8 cellular contexts compared by ENCODE assay signal in genomic region chr2:159921752-159922404, GRCh38. TPM values are rescaled to one million over a fixed set of nuclear protein-coding genes. Genes with fewer than 3 reads are reported as not detected.
DNase-seq lines count a peak whose midpoint lies in the region; ATAC-seq, FAIRE-seq and TF ChIP-seq lines count a peak whose summit lies in the region.

No MANE protein-coding gene starts in this region.

- peaks cover 6% of the 10 kb centered on the region for H3K4me1 ChIP-seq in DND-41 (ENCODE audit: insufficient read depth, low read length)
- no peaks in the 10 kb centered on the region for H3K4me1 ChIP-seq in body of pancreas
- peaks cover 3% of the 10 kb centered on the region for H3K4me1 ChIP-seq in keratinocyte (ENCODE audit: control insufficient read depth, extremely low read depth, insufficient read depth, low read length)

- dilution Hi-C loops in keratinocyte (cut with MboI; ENCODE audit: extremely low pct_ligation_motif_present, low sequenced_read_pairs): no loop called here

- H3K9me1 ChIP-seq in keratinocyte (ENCODE audit: control insufficient read depth, extremely low read depth, insufficient read depth, low read length): no peaks in the 10 kb centered on the region

- DNase-seq in DND-41 (peak; percentile 19), HPDE6-E6E7 (ENCODE audit: extremely low spot score) (peak; percentile 42), T-helper 9 cell (peak; percentile 64), body of pancreas (peak; percentile 68 to 81 (median 73)), keratinocyte (ENCODE audit: low read depth, low spot score) (peak; percentile 13), SW 1271 (lab: John Stamatoyannopoulos, UW) (no peak)
- peak; percentile 62 to 78 for DNase-seq in stimulated activated CD4-positive, alpha-beta T cell treated with anti-CD3 and anti-CD28 coated beads, Interleukin-4, amount 100 ng/mL, for 4 hours

- peak; percentile 71 for ATAC-seq in DND-41 (ENCODE audit: insufficient read depth, low read depth)
- ATAC-seq in GM21423 (IDR thresholded peaks at IDR 0.05; ENCODE audit: unreplicated experiment): peak; percentile 94
- ATAC-seq in body of pancreas: peak; percentile 70

- no peak overlapping the region for H2AFZ ChIP-seq in DND-41 (ENCODE audit: low read depth, low read length)
- H2AFZ ChIP-seq in keratinocyte (ENCODE audit: control insufficient read depth, low read length): peak overlapping the region; percentile 53

- intact Hi-C loops in body of pancreas (cut with DNase I): no loop called here

- H3K4me2 ChIP-seq in DND-41 (ENCODE audit: insufficient read depth, low read length) (no peak overlapping the region), keratinocyte (ENCODE audit: control insufficient read depth, extremely low read depth, insufficient read depth, low read depth, low read length) (peak overlapping the region; percentile 18)

- TF ChIP-seq POLR2A in body of pancreas (IDR thresholded peaks at IDR 0.05): no peak

- H3K9ac ChIP-seq in DND-41 (ENCODE audit: low read depth, low read length) (no peak overlapping the region), keratinocyte (ENCODE audit: control insufficient read depth, extremely low read depth, insufficient read depth, low read length) (no peak overlapping the region)

- H4K20me1 ChIP-seq in DND-41 (ENCODE audit: insufficient read depth, low read length): no peaks in the 10 kb centered on the region
- H4K20me1 ChIP-seq in keratinocyte (ENCODE audit: control insufficient read depth, extremely low read depth, insufficient read depth, low read length): no peaks in the 10 kb centered on the region

- no peaks in the 10 kb centered on the region for H3K27me3 ChIP-seq in DND-41 (ENCODE audit: insufficient read depth, low read length, poor library complexity)
- no peaks in the 10 kb centered on the region for H3K27me3 ChIP-seq in body of pancreas
- H3K27me3 ChIP-seq in keratinocyte (ENCODE audit: control insufficient read depth, extremely low read depth, insufficient read depth, low read length): no peaks in the 10 kb centered on the region

- WGBS in body of pancreas, 2 donors: 15 to 24% methylated on average over 7 to 17 of the region's 17 CpGs

- no peaks in the 10 kb centered on the region for H3K36me3 ChIP-seq in DND-41 (ENCODE audit: insufficient read depth, low read length)
- no peaks in the 10 kb centered on the region for H3K36me3 ChIP-seq in body of pancreas (replicated peaks in 1 of 2; ENCODE audit: insufficient read depth in 1 of 2, low read depth in 2 of 2)
- H3K36me3 ChIP-seq in keratinocyte (ENCODE audit: control insufficient read depth in 2 of 2, extremely low read depth in 1 of 2, insufficient read depth in 2 of 2, low read length in 2 of 2): no peaks in the 10 kb centered on the region

- no peaks in the 10 kb centered on the region for H3K9me3 ChIP-seq in DND-41 (ENCODE audit: insufficient read depth, low read length, severe bottlenecking)
- H3K9me3 ChIP-seq in body of pancreas: no peaks in the 10 kb centered on the region
- H3K9me3 ChIP-seq in keratinocyte (ENCODE audit: control insufficient read depth, low read depth, low read length): no peaks in the 10 kb centered on the region

- H3K79me2 ChIP-seq in DND-41 (ENCODE audit: insufficient read depth, low read length) (no peaks in the 10 kb centered on the region), keratinocyte (ENCODE audit: control insufficient read depth, insufficient read depth, low read length) (no peaks in the 10 kb centered on the region)

- TF ChIP-seq CTCF in DND-41 (IDR thresholded peaks at IDR 0.05; ENCODE audit: borderline replicate concordance, extremely low read depth, low read length, poor library complexity, severe bottlenecking) (peak; percentile 45), body of pancreas (IDR thresholded peaks at IDR 0.05) (peak; percentile 53 to 79 (median 64)), keratinocyte (optimal IDR thresholded peaks at IDR 0.05 in 1 of 3, IDR thresholded peaks at IDR 0.05 in 1 of 3, conservative IDR thresholded peaks at IDR 0.05 in 1 of 3; ENCODE audit: extremely low read depth in 1 of 3, insufficient read depth in 2 of 3, low read length in 3 of 3) (peak; percentile 82 to 96 (median 95))

- no peak for FAIRE-seq in keratinocyte (lab: Jason Lieb, UNC)

- H3K4me3 ChIP-seq in DND-41 (ENCODE audit: low read depth in 1 of 2, low read length in 2 of 2): no peak overlapping the region
- H3K4me3 ChIP-seq in body of pancreas: no peak overlapping the region
- H3K4me3 ChIP-seq in keratinocyte (ENCODE audit: control insufficient read depth in 2 of 3, extremely low read depth in 1 of 3, insufficient read depth in 2 of 3, low read depth in 1 of 3, low read length in 3 of 3): no peak overlapping the region

- H3K27ac ChIP-seq in DND-41 (ENCODE audit: low read length) (no peak overlapping the region), body of pancreas (no peak overlapping the region), keratinocyte (ENCODE audit: control insufficient read depth, insufficient read depth, low read length) (no peak overlapping the region)

RNA-seq across cellular contexts. Expression of gene LY75, which starts 17.3 kb away (rescaled TPM):
- 1 to 10 TPM in 1 of 2 donors, not detected in 1; 2.9 TPM for total RNA-seq in body of pancreas
- polyA plus RNA-seq in keratinocyte: 0.22 to 0.79 TPM (median 0.41 TPM) in 3 replicates
- polyA plus RNA-seq in keratinocyte (2011; ENCODE audit: low read depth): not detected
- 0.09 and 0.27 TPM in 2 replicates for polyA plus RNA-seq in keratinocyte (2011; cell fraction: cytosol; rRNA removed)
- polyA plus RNA-seq in keratinocyte (2011; cell fraction: nucleus; rRNA removed): 0.62 and 1.2 TPM in 2 replicates
- polyA plus RNA-seq in keratinocyte (2012; ENCODE audit: low replicate concordance): 0.27 and 0.47 TPM in 2 replicates
- polyA minus RNA-seq in keratinocyte: 0.74 to 0.76 TPM in 2 of 3 replicates, not detected in the other
- not detected for polyA minus RNA-seq in keratinocyte (2011; cell fraction: cytosol; rRNA and poly(A)+ RNA removed)
- polyA minus RNA-seq in keratinocyte (2011; cell fraction: nucleus; rRNA and poly(A)+ RNA removed): 0.63 and 4.1 TPM in 2 replicates

Comparison
In these comparisons a context has a peak if more than half of its experiments do, and no peak if none do; other contexts are left out.
1. DNase-seq: peak in DND-41 (single experiment), HPDE6-E6E7 (single experiment), T-helper 9 cell (single experiment), body of pancreas (4 of 4), keratinocyte (single experiment) and stimulated activated CD4-positive, alpha-beta T cell treated with anti-CD3 and anti-CD28 coated beads, Interleukin-4, amount 100 ng/mL, for 4 hours (2 of 2); none in SW 1271 (0 of 2).
2. CTCF ChIP-seq: peak in every context shown above with its lines; median percentile 95 in keratinocyte; 64 in body of pancreas; 45 in DND-41.
3. Peak in every context shown above with its lines, with median percentiles within 50 percentile points of each other: ATAC-seq.